Comparison of ENCODE assay signal across 9 cellular contexts in the genomic region with DNA sequence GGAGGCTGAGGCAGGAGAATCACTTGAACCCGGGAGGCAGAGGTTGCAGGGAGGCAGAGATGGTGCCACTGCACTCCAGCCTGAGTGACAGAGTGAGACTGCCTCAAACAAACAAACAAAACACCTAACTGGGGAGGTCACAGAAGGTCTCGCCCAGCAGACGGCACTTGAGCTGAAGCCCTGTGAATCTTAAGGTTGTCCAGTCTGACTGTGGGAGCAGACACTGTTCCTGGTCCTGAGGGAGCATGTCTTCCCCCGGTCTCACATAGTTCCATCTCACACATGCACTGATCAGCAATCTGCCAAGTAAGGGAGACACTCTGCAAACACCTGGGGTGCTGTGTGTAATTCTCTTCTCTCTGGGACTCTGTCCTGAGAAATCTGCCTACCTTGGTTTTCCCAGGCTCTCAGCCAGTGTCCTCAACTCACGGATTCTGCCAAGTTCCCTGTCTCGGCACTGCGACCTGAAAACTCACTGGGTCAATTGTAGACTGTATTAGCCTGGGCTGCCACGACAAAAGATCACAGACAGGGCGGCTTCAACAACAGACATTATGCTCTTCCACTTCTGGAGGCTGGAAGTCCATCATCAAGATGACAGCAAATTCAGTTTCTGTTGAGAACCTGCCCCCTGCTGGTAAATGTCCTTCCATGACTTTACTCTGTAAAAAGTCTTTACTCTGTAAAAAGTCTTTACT.
DNase-seq lines count a peak whose midpoint lies in the region; ATAC-seq and TF ChIP-seq lines count a peak whose summit lies in the region.
"Had no signal": no experiment of that assay in that cellular context is flagged by ENCODE, and none has a peak within 500 bp of the region (broad histone marks: within the 10 kb centered on the region; RNA-seq: fewer than 3 reads in every experiment).

No MANE protein-coding gene starts in this region.

- H3K4me1 ChIP-seq in IMR-90 (ENCODE audit: control insufficient read depth, insufficient read depth, low read length), result peaks cover 3% of the 10 kb centered on the region

- no peak overlapping the region for H3K9ac ChIP-seq in IMR-90 (ENCODE audit: low read depth, low read length)

- H3K27ac Mint-ChIP-seq in stimulated activated memory B cell treated with anti-CD40 and anti-IgM and Interleukin-4, amounts not matched to agents 10 μg/mL and 1 μg/mL and 100 μg/mL, for 72 hours, result no peak overlapping the region
- H3K27ac Mint-ChIP-seq: memory B cell had no signal

- H3K36me3 ChIP-seq in IMR-90 (ENCODE audit: control insufficient read depth, insufficient read depth, low read length), result no peaks in the 10 kb centered on the region

- POLR2A ChIA-PET in IMR-90 (lab: Charles Lee; ENCODE audit: unreplicated experiment), result no interaction called here

- no peak overlapping the region for H2BK20ac ChIP-seq in IMR-90 (ENCODE audit: low read depth, low read length)

- no peak for TF ChIP-seq POLR2A in IMR-90 (IDR thresholded peaks at IDR 0.05; ENCODE audit: low read depth, low read length)

- ATAC-seq in IMR-90 (ENCODE audit: low read depth) (peak; percentile 62), HG03565 (IDR thresholded peaks at IDR 0.05; ENCODE audit: unreplicated experiment) (no peak)
- ATAC-seq in stimulated activated memory B cell treated with anti-CD40 and anti-IgM and Interleukin-4, amounts not matched to agents 10 μg/mL and 1 μg/mL and 100 μg/mL, for 72 hours, result peak; percentile 16

- H3K9me3 ChIP-seq in IMR-90 (ENCODE audit: control insufficient read depth, insufficient read depth, low read length), result no peaks in the 10 kb centered on the region

- no peak overlapping the region for H2BK15ac ChIP-seq in IMR-90 (ENCODE audit: low read depth, low read length)

- peak overlapping the region; percentile 29 for H2AK9ac ChIP-seq in IMR-90 (replicated peaks; ENCODE audit: low read depth, low read length, poor library complexity)

- 0 out of 2 replicates have a peak overlapping the region, but pooled peaks have one; percentile 57 for H3K14ac ChIP-seq in IMR-90 (replicated peaks; ENCODE audit: low read depth, low read length)

- H3K4me3 ChIP-seq in IMR-90 (ENCODE audit: insufficient read depth, low read depth, low read length), result no peak overlapping the region

- in situ Hi-C loops in IMR-90 (cut with MboI; ENCODE audit: low sequenced_read_pairs), result loop anchor here (10.0 kb wide), 1 partner anchor 638 kb away; a partner anchor contains a TSS

- peak; percentile 56 for TF ChIP-seq CTCF in IMR-90 (conservative IDR thresholded peaks at IDR 0.05; ENCODE audit: low read depth, low read length)

- H2BK120ac ChIP-seq in IMR-90 (ENCODE audit: low read depth, low read length), result no peak overlapping the region

- peak; percentile 4 for DNase-seq in DMS53 treated with DMSO at 0.1 percent for 48 hours (lab: John Stamatoyannopoulos, UW; ENCODE audit: unreplicated experiment)
- peak; percentile 49 for DNase-seq in IMR-90
- peak; percentile 49 for DNase-seq in SKM-1 (lab: John Stamatoyannopoulos, UW; ENCODE audit: unreplicated experiment)
- peak; percentile 74 for DNase-seq in fibroblast of peridontal ligament (ENCODE audit: extremely low read depth)
- DNase-seq in HuH-7 (ENCODE audit: low spot score), result no peak
- no peak for DNase-seq in GOT3 (lab: John Stamatoyannopoulos, UW)

- intact Hi-C loops in IMR-90 (cut with micrococcal nuclease), result loop anchor here (1.0 to 5.0 kb wide), 2 partner anchors 554 to 645 kb away; no protein-coding TSS in a partner anchor

- no peak overlapping the region for H4K5ac ChIP-seq in IMR-90 (ENCODE audit: low read depth, low read length)

- BruUV-seq in IMR-90 (replicated peaks; lab: Mats Ljungman, UMichigan), result no TSS peak

- H3K27me3 ChIP-seq in IMR-90 (ENCODE audit: control insufficient read depth, insufficient read depth, low read length), result peaks cover 2% of the 10 kb centered on the region; the same call in 1 of the 2 replicates

- 63% methylated on average over 6 of the region's 9 CpGs; no CpG with 5 or more reads in 1 of the 2 experiments for WGBS in IMR-90 (ENCODE audit: extremely low coverage in 2 of 2, insufficient read length in 1 of 2), 2 experiments

- no peak overlapping the region for H3K23ac ChIP-seq in IMR-90 (ENCODE audit: low read depth, low read length)

- no peak overlapping the region for H4K91ac ChIP-seq in IMR-90 (ENCODE audit: insufficient read depth, low read depth, low read length)

- 0 out of 4 replicates have a peak overlapping the region, but pooled peaks of 1 of the 2 experiments have one; percentile 3 for H4K8ac ChIP-seq in IMR-90 (ENCODE audit: low read depth in 2 of 2, low read length in 2 of 2)

- no peak overlapping the region for H3K27ac ChIP-seq in IMR-90 (ENCODE audit: insufficient read depth, low read length)

- no peak overlapping the region for H3K4me2 ChIP-seq in IMR-90 (ENCODE audit: low read depth, low read length)

- no peak overlapping the region for H3K4me3 Mint-ChIP-seq in stimulated activated memory B cell treated with anti-CD40 and anti-IgM and Interleukin-4, amounts not matched to agents 10 μg/mL and 1 μg/mL and 100 μg/mL, for 72 hours
- H3K4me3 Mint-ChIP-seq: memory B cell had no signal

- no peaks in the 10 kb centered on the region for H3K36me3 Mint-ChIP-seq in stimulated activated memory B cell treated with anti-CD40 and anti-IgM and Interleukin-4, amounts not matched to agents 10 μg/mL and 1 μg/mL and 100 μg/mL, for 72 hours
- H3K36me3 Mint-ChIP-seq: memory B cell had no signal

- no peak overlapping the region for H2BK5ac ChIP-seq in IMR-90 (ENCODE audit: low read depth, low read length, poor library complexity, severe bottlenecking)

- no peaks in the 10 kb centered on the region for H3K9me3 Mint-ChIP-seq in stimulated activated memory B cell treated with anti-CD40 and anti-IgM and Interleukin-4, amounts not matched to agents 10 μg/mL and 1 μg/mL and 100 μg/mL, for 72 hours
- H3K9me3 Mint-ChIP-seq: memory B cell had no signal

- peak; percentile 61 for TF ChIP-seq RAD21 in IMR-90 (IDR thresholded peaks at IDR 0.05; ENCODE audit: low read length)

- H3K4ac ChIP-seq in IMR-90 (ENCODE audit: low read depth, low read length), result no peak overlapping the region

- H3K56ac ChIP-seq in IMR-90 (ENCODE audit: extremely low read depth, insufficient read depth, low read length), result no peak overlapping the region

- H4K20me1 ChIP-seq in IMR-90 (ENCODE audit: insufficient read depth, low read length), result no peaks in the 10 kb centered on the region

- H2AFZ ChIP-seq in IMR-90 (replicated peaks; ENCODE audit: low read length, poor library complexity), result peak overlapping the region; percentile 16

- dilution Hi-C loops in IMR-90 (cut with HindIII; ENCODE audit: low sequenced_read_pairs, unreplicated experiment), result no loop called here

- no peaks in the 10 kb centered on the region for H3K79me1 ChIP-seq in IMR-90 (ENCODE audit: low read depth in 1 of 2, low read length in 2 of 2)

- peaks cover 43% of the 10 kb centered on the region for H3K27me3 Mint-ChIP-seq in stimulated activated memory B cell treated with anti-CD40 and anti-IgM and Interleukin-4, amounts not matched to agents 10 μg/mL and 1 μg/mL and 100 μg/mL, for 72 hours

- H3K4me1 Mint-ChIP-seq in stimulated activated memory B cell treated with anti-CD40 and anti-IgM and Interleukin-4, amounts not matched to agents 10 μg/mL and 1 μg/mL and 100 μg/mL, for 72 hours, result no peaks in the 10 kb centered on the region
- H3K4me1 Mint-ChIP-seq: memory B cell had no signal

- CTCF ChIA-PET in IMR-90 (lab: Yijun Ruan, JAX), result no interaction called here

- H3K9me1 ChIP-seq in IMR-90 (ENCODE audit: insufficient read depth, low read length), result no peaks in the 10 kb centered on the region; the same call in 1 of the 2 replicates

- no peak overlapping the region for H3K18ac ChIP-seq in IMR-90 (ENCODE audit: low read depth, low read length)

- peak overlapping the region; percentile 27; the same call in 1 of the 2 replicates for H2AK5ac ChIP-seq in IMR-90 (ENCODE audit: low read depth, low read length)

TF ChIP-seq in IMR-90, 13 proteins besides CTCF, POLR2A, EP300 and RAD21:
- TF ChIP-seq SMC3 (IDR thresholded peaks at IDR 0.05; ENCODE audit: low read depth, low read length), result peak; percentile 57
- TF ChIP-seq BHLHE40 (IDR thresholded peaks at IDR 0.05; ENCODE audit: low read depth, low read length), result no peak

Comparison
In these comparisons a context has a peak if more than half of its experiments do, and no peak if none do; other contexts are left out.
1. DNase-seq: peak in DMS53 treated with DMSO at 0.1 percent for 48 hours (single experiment), IMR-90 (single experiment), SKM-1 (single experiment) and fibroblast of peridontal ligament (single experiment); none in HuH-7 (single experiment) and GOT3 (single experiment).